ENCODE assay signal across 28 cellular contexts in genomic region chr4:36582214-36582613, GRCh38.
"Had no signal": no experiment of that assay in that cellular context is flagged by ENCODE, and none has a peak within 500 bp of the region (broad histone marks: within the 10 kb centered on the region; RNA-seq: fewer than 3 reads in every experiment).

No MANE protein-coding gene starts in this region.

- FAIRE-seq: small intestine had no signal

- H3K36me3 Mint-ChIP-seq: natural killer cell; neural progenitor cell; stimulated activated effector memory CD8-positive, alpha-beta T cell treated with anti-CD3 and anti-CD28 coated beads, Interleukin-12 subunit alpha, Interleukin-12 subunit beta, amount 100 ng/mL, for 72 hours; stimulated activated naive B cell treated with anti-CD40 and anti-IgM and Interleukin-4, amounts not matched to agents 10 μg/mL and 1 μg/mL and 100 μg/mL, for 72 hours had no signal

- H3K27ac Mint-ChIP-seq: natural killer cell; nephron; neural progenitor cell; progenitor cell of endocrine pancreas; stimulated activated effector memory CD8-positive, alpha-beta T cell treated with anti-CD3 and anti-CD28 coated beads, Interleukin-12 subunit alpha, Interleukin-12 subunit beta, amount 100 ng/mL, for 72 hours; stimulated activated naive B cell treated with anti-CD40 and anti-IgM and Interleukin-4, amounts not matched to agents 10 μg/mL and 1 μg/mL and 100 μg/mL, for 72 hours; stimulated activated naive CD8-positive, alpha-beta T cell treated with anti-CD3 and anti-CD28 coated beads, Interleukin-15, Interleukin-2, amounts not matched to agents 100 ng/mL and 50 ng/mL, for 24 hours had no signal

- DNase-seq: natural killer cell; occipital lobe; ovary; posterior cingulate gyrus; psoas muscle; right cardiac atrium; right lobe of liver; sigmoid colon; small intestine; stimulated activated CD4-positive, alpha-beta T cell treated with anti-CD3 and anti-CD28 coated beads, Interleukin-15, amount 100 ng/mL, for 24 hours; stimulated activated CD4-positive, alpha-beta T cell treated with anti-CD3 and anti-CD28 coated beads, Interleukin-2, amount 100 ng/mL, for 24 hours; stimulated activated CD4-positive, alpha-beta T cell treated with anti-CD3 and anti-CD28 coated beads, Interleukin-2, amount 100 ng/mL, for 48 hours; stimulated activated CD4-positive, alpha-beta T cell treated with anti-CD3 and anti-CD28 coated beads, Interleukin-4, amount 100 ng/mL, for 24 hours; stimulated activated naive B cell treated with anti-CD40 and anti-IgM and Interleukin-4, amounts not matched to agents 10 μg/mL and 1 μg/mL and 100 μg/mL, for 72 hours; stimulated activated naive CD4-positive, alpha-beta T cell treated with Interleukin-2 at 50 U/mL for 16 hours; stomach; thyroid gland; trophoblast cell; upper lobe of left lung; uterus had no signal

- H3K27ac ChIP-seq: neural progenitor cell, ovary, parathyroid adenoma, psoas muscle, right lobe of liver, sigmoid colon, stomach, thoracic aorta, thyroid gland, tibial nerve, upper lobe of left lung, uterus had no signal

- ATAC-seq: natural killer cell; psoas muscle; right cardiac atrium; right lobe of liver; stimulated activated effector memory CD8-positive, alpha-beta T cell treated with anti-CD3 and anti-CD28 coated beads, Interleukin-12 subunit alpha, Interleukin-12 subunit beta, amount 100 ng/mL, for 72 hours; stimulated activated naive B cell treated with anti-CD40 and anti-IgM and Interleukin-4, amounts not matched to agents 10 μg/mL and 1 μg/mL and 100 μg/mL, for 72 hours had no signal

- H3K9me3 ChIP-seq: ovary, psoas muscle, right lobe of liver, thoracic aorta, thyroid gland, upper lobe of left lung, uterus had no signal

- H3K4me3 ChIP-seq: neural progenitor cell, ovary, psoas muscle, right lobe of liver, sigmoid colon, stomach, thoracic aorta, thyroid gland, tibial nerve, upper lobe of left lung, uterus had no signal

- H3K4me1 ChIP-seq: neural progenitor cell, parathyroid adenoma, psoas muscle, right lobe of liver, sigmoid colon, stomach, thyroid gland, tibial nerve, upper lobe of left lung, uterus had no signal

- H3K9me3 Mint-ChIP-seq: stimulated activated effector memory CD8-positive, alpha-beta T cell treated with anti-CD3 and anti-CD28 coated beads, Interleukin-12 subunit alpha, Interleukin-12 subunit beta, amount 100 ng/mL, for 72 hours had no signal

- H3K9ac ChIP-seq: neural progenitor cell, parathyroid adenoma had no signal

- H3K4me3 Mint-ChIP-seq: natural killer cell; nephron; neural progenitor cell; stimulated activated effector memory CD8-positive, alpha-beta T cell treated with anti-CD3 and anti-CD28 coated beads, Interleukin-12 subunit alpha, Interleukin-12 subunit beta, amount 100 ng/mL, for 72 hours; stimulated activated naive B cell treated with anti-CD40 and anti-IgM and Interleukin-4, amounts not matched to agents 10 μg/mL and 1 μg/mL and 100 μg/mL, for 72 hours; stimulated activated naive CD8-positive, alpha-beta T cell treated with anti-CD3 and anti-CD28 coated beads, Interleukin-15, Interleukin-2, amounts not matched to agents 100 ng/mL and 50 ng/mL, for 24 hours had no signal

- H3K36me3 ChIP-seq: neural progenitor cell, ovary, right lobe of liver, sigmoid colon, stomach, thoracic aorta, thyroid gland, tibial nerve, upper lobe of left lung, uterus had no signal

- H3K27me3 Mint-ChIP-seq: progenitor cell of endocrine pancreas; stimulated activated naive B cell treated with anti-CD40 and anti-IgM and Interleukin-4, amounts not matched to agents 10 μg/mL and 1 μg/mL and 100 μg/mL, for 72 hours; stimulated activated naive CD8-positive, alpha-beta T cell treated with anti-CD3 and anti-CD28 coated beads, Interleukin-15, Interleukin-2, amounts not matched to agents 100 ng/mL and 50 ng/mL, for 24 hours had no signal

- H3K27me3 ChIP-seq: neural progenitor cell, ovary, right lobe of liver, sigmoid colon, stomach, thyroid gland, tibial nerve, upper lobe of left lung, uterus had no signal

- H3K4me1 Mint-ChIP-seq: natural killer cell; nephron; neural progenitor cell; stimulated activated effector memory CD8-positive, alpha-beta T cell treated with anti-CD3 and anti-CD28 coated beads, Interleukin-12 subunit alpha, Interleukin-12 subunit beta, amount 100 ng/mL, for 72 hours; stimulated activated naive B cell treated with anti-CD40 and anti-IgM and Interleukin-4, amounts not matched to agents 10 μg/mL and 1 μg/mL and 100 μg/mL, for 72 hours had no signal
